7 cellular contexts compared by ENCODE assay signal in the genomic region with DNA sequence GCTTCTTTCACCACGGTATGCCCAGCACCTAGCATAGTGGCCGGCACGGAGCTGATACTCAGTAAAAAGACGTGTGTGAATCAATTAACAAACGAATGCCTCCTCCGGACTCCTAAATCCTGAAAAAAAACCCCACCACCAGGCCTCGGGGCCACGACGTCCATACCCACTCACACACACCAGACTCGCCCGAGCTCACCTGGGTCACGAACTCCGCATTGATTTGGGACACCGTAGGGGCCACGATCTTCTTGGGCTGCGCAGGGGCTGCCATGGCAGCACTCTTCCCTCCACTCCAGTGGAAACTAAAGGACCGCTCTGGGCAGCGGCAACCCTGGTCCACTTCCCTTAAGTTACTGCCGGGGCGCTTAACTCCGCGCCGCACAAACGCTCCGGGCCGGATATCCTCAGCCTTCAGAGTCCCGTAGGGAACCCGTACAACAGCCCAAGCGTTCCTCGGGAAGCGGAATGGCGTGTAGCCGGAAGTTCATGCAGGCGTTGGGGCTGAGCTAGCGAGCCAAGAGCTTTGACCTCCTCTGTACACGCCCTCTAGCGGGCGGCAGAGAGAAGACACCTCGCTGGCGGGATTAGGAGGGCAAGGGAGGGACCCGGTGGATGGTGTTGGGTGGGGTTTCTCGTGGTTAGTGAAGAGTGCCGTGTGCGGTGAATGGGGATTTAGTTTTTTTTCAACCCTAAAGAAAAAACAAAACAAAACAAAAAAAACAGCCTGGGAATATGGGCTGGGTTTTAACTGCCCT.
DNase-seq lines count a peak whose midpoint lies in the region; ATAC-seq and TF ChIP-seq lines count a peak whose summit lies in the region.

A gene (minus strand): TSS at position 403 of the 758 bp plus-strand sequence. CDS start 129 bp downstream, at position 274.

- peak within 1 kb of the TSS; percentile 100 for H3K4me3 ChIP-seq in retinal pigment epithelial cell (ENCODE audit: low read length)

- peak; percentile 97 for TF ChIP-seq CTCF in retinal pigment epithelial cell (conservative IDR thresholded peaks at IDR 0.05; ENCODE audit: low read depth, low read length)

- DNase-seq in NCI-H2029 treated with DMSO at 0.1 percent for 48 hours (lab: John Stamatoyannopoulos, UW) (peak; percentile 62), T-helper 9 cell (peak; percentile 85), astrocyte of the hippocampus (ENCODE audit: low read depth, low spot score) (peak; percentile 99), hippocampal formation (lab: John Stamatoyannopoulos, UW) (peak; percentile 92 to 97), retinal pigment epithelial cell (ENCODE audit: low read depth) (peak; percentile 95)

- ATAC-seq in GM18508 (IDR thresholded peaks at IDR 0.05; ENCODE audit: insufficient read depth, unreplicated experiment) (peak; percentile 91), HG03025 (IDR thresholded peaks at IDR 0.05; ENCODE audit: low FRiP score, unreplicated experiment) (peak; percentile 99)

Comparison
In these comparisons a context has a peak if more than half of its experiments do, and no peak if none do; other contexts are left out.
1. Peak in every context shown above with its lines: DNase-seq, ATAC-seq and H3K4me3 ChIP-seq.